Comparison of ENCODE assay signal across 29 cellular contexts in the genomic region with DNA sequence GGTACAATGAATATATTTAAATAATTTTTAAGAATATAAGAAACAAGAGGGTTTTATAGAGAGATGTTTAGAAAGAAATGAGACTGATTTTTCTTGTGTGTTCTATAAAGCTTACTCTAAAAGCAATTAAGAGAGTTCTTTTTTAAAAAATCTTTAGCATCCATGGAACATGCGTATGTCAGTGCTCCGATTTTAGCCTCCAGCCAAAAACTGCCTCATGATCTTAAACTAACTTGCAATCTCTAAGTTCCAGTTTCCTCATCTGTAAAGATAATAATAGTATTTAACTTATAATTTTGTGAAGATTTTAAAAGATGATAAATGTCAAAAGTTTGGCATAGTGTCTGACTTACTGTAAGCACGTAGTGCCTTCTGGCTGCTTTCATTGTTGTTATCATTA.
DNase-seq lines count a peak whose midpoint lies in the region; ATAC-seq and TF ChIP-seq lines count a peak whose summit lies in the region.
"Had no signal": no experiment of that assay in that cellular context is flagged by ENCODE, and none has a peak within 500 bp of the region (broad histone marks: within the 10 kb centered on the region; RNA-seq: fewer than 3 reads in every experiment).

No MANE protein-coding gene starts in this region.

- TF ChIP-seq CTCF in LNCaP clone FGC (IDR thresholded peaks at IDR 0.05; ENCODE audit: control insufficient read depth, extremely low read depth, insufficient read depth), result no peak
- no peak for TF ChIP-seq CTCF in CD4-positive, alpha-beta T cell (IDR thresholded peaks at IDR 0.05)

- H2AFZ ChIP-seq in trophoblast cell (ENCODE audit: insufficient read depth, low read length, poor library complexity), result no peak overlapping the region

- H3K79me2 ChIP-seq in trophoblast cell (ENCODE audit: control insufficient read depth, insufficient read depth, low read length, poor library complexity), result no peaks in the 10 kb centered on the region

- peaks cover 0 to 5% of the 10 kb centered on the region in 2 experiments for H3K4me1 ChIP-seq in trophoblast cell (ENCODE audit: control insufficient read depth in 1 of 2, insufficient read depth in 2 of 2, low read length in 2 of 2)
- H3K4me1 ChIP-seq: A549, BE2C, Caco-2 had no signal

- H3K36me3 ChIP-seq in trophoblast cell (ENCODE audit: control insufficient read depth in 1 of 2, insufficient read depth in 2 of 2, low read length in 2 of 2), result no peaks in the 10 kb centered on the region
- H3K36me3 ChIP-seq: BE2C; BLaER1; BLaER1 treated with 17β-estradiol and CSF1 and Interleukin-3, amounts not matched to agents 10 nM and 100 nM had no signal

- CTCF ChIA-PET in CD4-positive, alpha-beta T cell (lab: Charles Lee), result no interaction called here

- H3K36me3 Mint-ChIP-seq in CD4-positive, alpha-beta T cell (ENCODE audit: low read depth), result no peaks in the 10 kb centered on the region
- H3K36me3 Mint-ChIP-seq: CD14-positive monocyte; CD4-positive, CD25-positive, alpha-beta regulatory T cell; CD8-positive, alpha-beta T cell had no signal

- DNase-seq in LNCaP clone FGC (ENCODE audit: low read depth) (peak; percentile 1), trophoblast cell (peak; percentile 60 to 78), DMS53 (lab: John Stamatoyannopoulos, UW) (no peak)
- DNase-seq in CD4-positive, alpha-beta T cell, result no peak
- DNase-seq: 8988T; ACHN; AML-193; BE2C; C1 segment of cervical spinal cord; Caco-2; Calu3; CD4-positive, alpha-beta memory T cell; CD4-positive, CD25-positive, alpha-beta regulatory T cell; CD8-positive, alpha-beta memory T cell; CD8-positive, alpha-beta T cell; COR-L47; DMS 273 treated with DMSO at 0.1 percent for 48 hours; DMS153; DMS79; DMS79 treated with DMSO at 0.1 percent for 48 hours; DND-41; EL had no signal

- no peak overlapping the region for H2BK5ac ChIP-seq in trophoblast cell (ENCODE audit: low read depth, low read length, poor library complexity)

- no peak overlapping the region for H3K9ac ChIP-seq in trophoblast cell (ENCODE audit: low read length)
- H3K9ac ChIP-seq: BLaER1; BLaER1 treated with 17β-estradiol and CSF1 and Interleukin-3, amounts not matched to agents 10 nM and 100 nM had no signal

- H3K23ac ChIP-seq in trophoblast cell (ENCODE audit: low read length), result no peak overlapping the region

- peaks cover 3% of the 10 kb centered on the region for H3K9me3 ChIP-seq in trophoblast cell (ENCODE audit: insufficient read depth, low read depth, low read length)
- H3K9me3 ChIP-seq in CD4-positive, alpha-beta T cell (ENCODE audit: control insufficient read depth, low read length), result no peaks in the 10 kb centered on the region
- H3K9me3 ChIP-seq: BE2C had no signal

- intact Hi-C loops in CD4-positive, alpha-beta T cell (cut with DNase I, micrococcal nuclease), result no loop called here

- no CpG with 5 or more reads among the region's 3 CpGs for WGBS in trophoblast cell (ENCODE audit: extremely low coverage, insufficient coverage, insufficient read length)

- H2BK12ac ChIP-seq in trophoblast cell (ENCODE audit: low read length), result no peak overlapping the region

- no peak overlapping the region for H4K8ac ChIP-seq in trophoblast cell (ENCODE audit: low read depth, low read length)

- no peak overlapping the region for H3K14ac ChIP-seq in trophoblast cell (ENCODE audit: low read length)

- no peaks in the 10 kb centered on the region for H3K79me1 ChIP-seq in trophoblast cell (ENCODE audit: low read length)

- no peak overlapping the region for H4K91ac ChIP-seq in trophoblast cell (ENCODE audit: low read depth, low read length)

- ATAC-seq in CD4-positive, alpha-beta T cell (ENCODE audit: poor library complexity), result no peak
- ATAC-seq: A549; CD8-positive, alpha-beta T cell had no signal

- no peak overlapping the region for H3K18ac ChIP-seq in trophoblast cell (ENCODE audit: low read length)

- H4K12ac ChIP-seq in trophoblast cell (ENCODE audit: low read depth, low read length), result no peak overlapping the region

- no peak overlapping the region for H3K4me2 ChIP-seq in trophoblast cell (ENCODE audit: low read length)
- H3K4me2 ChIP-seq: A549; BLaER1; BLaER1 treated with 17β-estradiol and CSF1 and Interleukin-3, amounts not matched to agents 10 nM and 100 nM had no signal

- H2BK120ac ChIP-seq in trophoblast cell (ENCODE audit: insufficient read depth, low read length, poor library complexity), result no peak overlapping the region

- no peak overlapping the region for H2AK5ac ChIP-seq in trophoblast cell (ENCODE audit: low read length)

- H3K27ac Mint-ChIP-seq in CD4-positive, alpha-beta T cell, result no peak overlapping the region
- H3K27ac Mint-ChIP-seq: B cell; CD14-positive monocyte; CD4-positive, alpha-beta memory T cell; CD4-positive, CD25-positive, alpha-beta regulatory T cell; CD8-positive, alpha-beta memory T cell; CD8-positive, alpha-beta T cell had no signal

- H3K4me3 ChIP-seq in LNCaP clone FGC (ENCODE audit: low read depth, low read length) (no peak overlapping the region), trophoblast cell (ENCODE audit: low read depth, low read length) (no peak overlapping the region)
- H3K4me3 ChIP-seq: A549; BLaER1; BLaER1 treated with 17β-estradiol and CSF1 and Interleukin-3, amounts not matched to agents 10 nM and 100 nM had no signal

- H3K4me1 Mint-ChIP-seq in CD4-positive, alpha-beta T cell (ENCODE audit: low read depth), result no peaks in the 10 kb centered on the region
- H3K4me1 Mint-ChIP-seq: B cell; CD14-positive monocyte; CD4-positive, alpha-beta memory T cell; CD4-positive, CD25-positive, alpha-beta regulatory T cell; CD8-positive, alpha-beta memory T cell had no signal

- no peak overlapping the region for H3K27ac ChIP-seq in trophoblast cell (ENCODE audit: low read depth, low read length)
- no peak overlapping the region for H3K27ac ChIP-seq in CD4-positive, alpha-beta T cell (ENCODE audit: low read depth, low read length)
- H3K27ac ChIP-seq: 22Rv1; A549; BLaER1; BLaER1 treated with 17β-estradiol and CSF1 and Interleukin-3, amounts not matched to agents 10 nM and 100 nM; C4-2B had no signal

- no peaks in the 10 kb centered on the region for H3K27me3 ChIP-seq in trophoblast cell (ENCODE audit: insufficient read depth, low read length)
- no peaks in the 10 kb centered on the region for H3K27me3 ChIP-seq in CD4-positive, alpha-beta T cell (ENCODE audit: control insufficient read depth, insufficient read depth, low read length)
- H3K27me3 ChIP-seq: BE2C; BLaER1; BLaER1 treated with 17β-estradiol and CSF1 and Interleukin-3, amounts not matched to agents 10 nM and 100 nM had no signal

- no peak overlapping the region for H3K4ac ChIP-seq in trophoblast cell (ENCODE audit: low read depth, low read length)

- H3K27me3 Mint-ChIP-seq in CD4-positive, alpha-beta T cell, result peaks cover 31% of the 10 kb centered on the region
- H3K27me3 Mint-ChIP-seq: CD4-positive, CD25-positive, alpha-beta regulatory T cell had no signal

- POLR2A ChIA-PET in CD4-positive, alpha-beta T cell (lab: Charles Lee), result no interaction called here

- H3K9me3 Mint-ChIP-seq in CD4-positive, alpha-beta T cell, result peaks cover 6% of the 10 kb centered on the region

- H3K4me3 Mint-ChIP-seq in CD4-positive, alpha-beta T cell, result no peak overlapping the region
- H3K4me3 Mint-ChIP-seq: B cell; CD14-positive monocyte; CD4-positive, alpha-beta memory T cell; CD4-positive, CD25-positive, alpha-beta regulatory T cell; CD8-positive, alpha-beta memory T cell; CD8-positive, alpha-beta T cell had no signal

Comparison
In these comparisons a context has a peak if more than half of its experiments do, and no peak if none do; other contexts are left out.
1. DNase-seq: peak in LNCaP clone FGC (single experiment) and trophoblast cell (2 of 2); none in CD4-positive, alpha-beta T cell (0 of 10) and DMS53 (single experiment).